22 cellular contexts compared by ENCODE assay signal in the genomic region with DNA sequence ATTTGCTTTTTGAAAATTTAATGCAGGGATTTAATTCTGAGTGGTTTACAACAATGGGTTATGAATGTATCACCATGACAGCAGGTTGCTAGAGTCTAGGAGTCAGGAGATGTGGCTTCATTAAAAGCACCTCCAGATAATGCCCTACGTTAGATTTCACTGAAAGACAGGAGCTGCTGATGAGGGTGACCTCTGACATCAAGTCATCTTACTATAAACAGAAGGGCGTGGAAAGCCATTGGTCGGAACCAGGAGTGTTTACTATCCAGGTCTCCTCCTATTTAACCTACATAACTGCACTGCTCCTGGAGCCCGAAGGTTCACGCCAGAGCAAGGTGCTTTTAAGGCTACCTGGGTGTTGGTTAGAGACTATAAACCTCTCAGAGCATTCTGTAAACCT.
"Had no signal": no experiment of that assay in that cellular context is flagged by ENCODE, and none has a peak within 500 bp of the region (broad histone marks: within the 10 kb centered on the region; RNA-seq: fewer than 3 reads in every experiment).

No MANE protein-coding gene starts in this region.

- ATAC-seq: activated CD8-positive, alpha-beta T cell treated with anti-CD3 and anti-CD28 coated beads for 36 hours; activated T-helper 17 cell treated with anti-CD3 and anti-CD28 coated beads, Interleukin-2, amount 50 U/mL, for 72 hours; heart right ventricle; naive thymus-derived CD4-positive, alpha-beta T cell; right lobe of liver; stimulated activated naive CD8-positive, alpha-beta T cell treated with anti-CD3 and anti-CD28 coated beads, Interleukin-15, amount 100 ng/mL, for 72 hours had no signal

- H2AFZ ChIP-seq: neural progenitor cell had no signal

- H3K27me3 ChIP-seq: esophagus muscularis mucosa, heart right ventricle, neural progenitor cell, ovary, right lobe of liver, vagina had no signal

- H3K4me1 ChIP-seq: esophagus muscularis mucosa, right lobe of liver, suprapubic skin, vagina had no signal

- H3K9me3 ChIP-seq: esophagus muscularis mucosa, heart right ventricle, ovary, right lobe of liver, suprapubic skin, vagina had no signal

- H3K9ac ChIP-seq: neural progenitor cell had no signal

- H3K4me2 ChIP-seq: neural progenitor cell had no signal

- H3K36me3 ChIP-seq: esophagus muscularis mucosa, heart right ventricle, neural progenitor cell, ovary, right lobe of liver, suprapubic skin, vagina had no signal

- H3K4me3 ChIP-seq: esophagus muscularis mucosa, heart right ventricle, neural progenitor cell, ovary, right lobe of liver, suprapubic skin, vagina had no signal

- DNase-seq: activated B cell treated with CpG ODN at 0.5 μM for 24 hours; activated CD4-positive, alpha-beta T cell treated with anti-CD3 and anti-CD28 coated beads, Interleukin-2, amount 10 ng/mL, durations not matched to agents 24 days and 14 days; activated CD8-positive, alpha-beta T cell treated with anti-CD3 and anti-CD28 coated beads for 36 hours; activated naive CD4-positive, alpha-beta T cell; activated naive CD8-positive, alpha-beta T cell treated with anti-CD3 and anti-CD28 coated beads for 36 hours; activated T-cell treated with anti-CD3 and anti-CD28 coated beads, Interleukin-2, amount 50 U/mL, for 1 hour; amniotic stem cell; effector CD4-positive, alpha-beta T cell; heart right ventricle; naive thymus-derived CD4-positive, alpha-beta T cell; ovary; right lobe of liver; small intestine; stimulated activated CD4-positive, alpha-beta T cell treated with anti-CD3 and anti-CD28 coated beads, Interleukin-15, amount 100 ng/mL, for 24 hours; stimulated activated CD4-positive, alpha-beta T cell treated with anti-CD3 and anti-CD28 coated beads, Interleukin-2, amount 100 ng/mL, for 48 hours; stimulated activated naive CD8-positive, alpha-beta T cell treated with anti-CD3 and anti-CD28 coated beads, Interleukin-15, amount 100 ng/mL, for 72 hours; trophoblast cell had no signal

- H3K27ac ChIP-seq: esophagus muscularis mucosa, heart right ventricle, neural progenitor cell, ovary, right lobe of liver, suprapubic skin, vagina had no signal
